Comparison of ENCODE assay signal across 22 cellular contexts in the genomic region with DNA sequence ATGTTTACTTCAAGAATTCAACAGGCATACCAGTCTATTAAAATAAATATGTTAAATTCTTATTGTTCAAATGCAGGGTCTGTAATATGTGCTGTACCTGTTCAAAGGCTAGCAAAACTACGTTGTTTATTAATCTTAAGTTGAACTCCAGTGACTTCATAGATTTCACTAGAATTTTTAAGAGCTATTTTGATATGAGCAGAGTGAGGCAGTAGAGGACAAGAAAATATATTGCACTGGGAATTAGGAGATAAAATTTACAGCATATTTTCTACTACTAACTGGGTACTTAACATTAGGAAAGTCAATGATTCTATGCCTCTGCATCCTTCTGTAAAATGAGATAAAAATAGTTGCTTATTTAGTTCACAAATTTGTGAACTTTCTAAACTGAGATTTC.
"Had no signal": no experiment of that assay in that cellular context is flagged by ENCODE, and none has a peak within 500 bp of the region (broad histone marks: within the 10 kb centered on the region; RNA-seq: fewer than 3 reads in every experiment).

No MANE protein-coding gene starts in this region.

- H3K4me1 ChIP-seq: colonic mucosa, right atrium auricular region, suprapubic skin, thyroid gland, uterus had no signal

- H3K4me3 ChIP-seq: colonic mucosa, lung, ovary, right atrium auricular region, suprapubic skin, thyroid gland, uterus had no signal

- H3K36me3 Mint-ChIP-seq: naive thymus-derived CD8-positive, alpha-beta T cell; type B pancreatic cell had no signal

- H3K36me3 ChIP-seq: colonic mucosa, neutrophil, ovary, right atrium auricular region, suprapubic skin, thyroid gland, uterus had no signal

- DNase-seq: colonic mucosa; dermis blood vessel endothelial cell; endodermal cell; erythroblast; foreskin fibroblast; head of caudate nucleus; hippocampal formation; left colon; left ventricle myocardium superior; mesendoderm; naive thymus-derived CD8-positive, alpha-beta T cell; ovary; small intestine; stimulated activated CD4-positive, alpha-beta T cell treated with anti-CD3 and anti-CD28 coated beads, Interleukin-2, amount 100 ng/mL, for 48 hours; stimulated activated naive CD8-positive, alpha-beta T cell treated with anti-CD3 and anti-CD28 coated beads, Interleukin-15, Interleukin-2, amounts not matched to agents 100 U/mL and 50 U/mL, for 24 hours; thyroid gland; uterus had no signal

- H3K27ac Mint-ChIP-seq: endodermal cell; naive thymus-derived CD8-positive, alpha-beta T cell; type B pancreatic cell had no signal

- ATAC-seq: left colon; left ventricle myocardium superior; naive thymus-derived CD8-positive, alpha-beta T cell; stimulated activated naive CD8-positive, alpha-beta T cell treated with anti-CD3 and anti-CD28 coated beads, Interleukin-15, Interleukin-2, amounts not matched to agents 100 U/mL and 50 U/mL, for 24 hours had no signal

- H3K9me3 Mint-ChIP-seq: endodermal cell, type B pancreatic cell had no signal

- H3K27ac ChIP-seq: colonic mucosa, neutrophil, ovary, right atrium auricular region, suprapubic skin, thyroid gland, uterus had no signal

- H3K27me3 ChIP-seq: colonic mucosa, neutrophil, ovary, right atrium auricular region, suprapubic skin, thyroid gland, uterus had no signal

- H3K9me3 ChIP-seq: colonic mucosa, neutrophil, ovary, right atrium auricular region, suprapubic skin, thyroid gland, uterus had no signal
